In genomic region chr22:49305215-49305965, GRCh38 we compare ENCODE assay signal across 9 cellular contexts.
DNase-seq lines count a peak whose midpoint lies in the region; ATAC-seq and TF ChIP-seq lines count a peak whose summit lies in the region.
"Had no signal": no experiment of that assay in that cellular context is flagged by ENCODE, and none has a peak within 500 bp of the region (broad histone marks: within the 10 kb centered on the region; RNA-seq: fewer than 3 reads in every experiment).

No MANE protein-coding gene starts in this region.

- CTCF ChIA-PET in CD8-positive, alpha-beta T cell (lab: Charles Lee) = interaction anchor here (0.6 to 2.2 kb wide), 9 partner anchors 9 to 407 kb away, joined by 3 to 12 read pairs (median 3); no protein-coding TSS in a partner anchor

- H3K4me1 ChIP-seq in CD8-positive, alpha-beta T cell (ENCODE audit: insufficient read depth, low read length) = no peaks in the 10 kb centered on the region
- no peaks in the 10 kb centered on the region for H3K4me1 ChIP-seq in lower lobe of right lung

- H3K4me3 Mint-ChIP-seq in CD8-positive, alpha-beta T cell = no peak overlapping the region
- H3K4me3 Mint-ChIP-seq: IgD-negative memory B cell had no signal

- H3K27me3 ChIP-seq in CD8-positive, alpha-beta T cell (ENCODE audit: insufficient read depth, low read length) = no peaks in the 10 kb centered on the region
- H3K27me3 ChIP-seq in brain microvascular endothelial cell (replicated peaks) (no peaks in the 10 kb centered on the region), lower lobe of right lung (ENCODE audit: low read depth) (peaks cover 24% of the 10 kb centered on the region)

- H3K27ac ChIP-seq in CD8-positive, alpha-beta T cell (ENCODE audit: low read depth, low read length) = no peak overlapping the region
- H3K27ac ChIP-seq in brain microvascular endothelial cell (no peak overlapping the region), lower lobe of right lung (no peak overlapping the region)

- no peaks in the 10 kb centered on the region for H3K9me3 ChIP-seq in CD8-positive, alpha-beta T cell (ENCODE audit: low read length)
- no peaks in the 10 kb centered on the region for H3K9me3 ChIP-seq in lower lobe of right lung

- no peak overlapping the region for H3K27ac Mint-ChIP-seq in CD8-positive, alpha-beta T cell
- H3K27ac Mint-ChIP-seq: IgD-negative memory B cell had no signal

- H3K9me3 Mint-ChIP-seq in CD8-positive, alpha-beta T cell = no peaks in the 10 kb centered on the region
- H3K9me3 Mint-ChIP-seq: IgD-negative memory B cell had no signal

- no peaks in the 10 kb centered on the region for H3K4me1 Mint-ChIP-seq in CD8-positive, alpha-beta T cell (ENCODE audit: low read depth)
- H3K4me1 Mint-ChIP-seq: IgD-negative memory B cell had no signal

- POLR2A ChIA-PET in CD8-positive, alpha-beta T cell (lab: Charles Lee) = no interaction called here

- H3K27me3 Mint-ChIP-seq in CD8-positive, alpha-beta T cell (ENCODE audit: low read depth) = peaks cover 35% of the 10 kb centered on the region

- no peaks in the 10 kb centered on the region for H3K36me3 ChIP-seq in CD8-positive, alpha-beta T cell (ENCODE audit: insufficient read depth, low read length)
- H3K36me3 ChIP-seq in brain microvascular endothelial cell (replicated peaks) = no peaks in the 10 kb centered on the region
- H3K36me3 ChIP-seq in lower lobe of right lung = no peaks in the 10 kb centered on the region

- no peak for ATAC-seq in CD8-positive, alpha-beta T cell
- peak; percentile 77 to 81 for ATAC-seq in lower lobe of right lung
- ATAC-seq in HG02759 (IDR thresholded peaks at IDR 0.05; ENCODE audit: unreplicated experiment) = no peak
- ATAC-seq in GM19035 (IDR thresholded peaks at IDR 0.05; ENCODE audit: unreplicated experiment) = no peak

- intact Hi-C loops in CD8-positive, alpha-beta T cell (cut with DNase I, micrococcal nuclease) = loop anchor here (2.0 to 10.0 kb wide), 2 partner anchors 419 kb away; no protein-coding TSS in a partner anchor
- intact Hi-C loops in lower lobe of right lung (cut with DNase I) = no loop called here

- peak; percentile 87 for TF ChIP-seq CTCF in CD8-positive, alpha-beta T cell (IDR thresholded peaks at IDR 0.05)
- TF ChIP-seq CTCF in brain microvascular endothelial cell (IDR thresholded peaks at IDR 0.05; ENCODE audit: low read depth, low read length, missing control alignments) (peak; percentile 68), lower lobe of right lung (IDR thresholded peaks at IDR 0.05) (peak; percentile 97)

- in situ Hi-C loops in brain microvascular endothelial cell (cut with HindIII; ENCODE audit: low pct_ligation_motif_present, low sequenced_read_pairs) = no loop called here

- no peak overlapping the region for H3K4me3 ChIP-seq in CD8-positive, alpha-beta T cell (ENCODE audit: low read depth, low read length)
- no peak overlapping the region for H3K4me3 ChIP-seq in brain microvascular endothelial cell (ENCODE audit: low read depth, low read length)
- H3K4me3 ChIP-seq in lower lobe of right lung = no peak overlapping the region

- DNase-seq in CD8-positive, alpha-beta T cell = peak; percentile 27 to 78 (median 52)
- DNase-seq in HT1080 (ENCODE audit: low read depth) = peak; percentile 46
- DNase-seq in T-helper 9 cell = peak; percentile 49
- no peak for DNase-seq in brain microvascular endothelial cell
- peak; percentile 65 for DNase-seq in lower lobe of right lung
- DNase-seq in stimulated activated CD8-positive, alpha-beta memory T cell treated with anti-CD3 and anti-CD28 coated beads, Interleukin-12 subunit alpha, Interleukin-12 subunit beta, amount 100 ng/mL, for 24 hours (ENCODE audit: extremely low read depth) = peak; percentile 9

- H3K36me3 Mint-ChIP-seq in CD8-positive, alpha-beta T cell = no peaks in the 10 kb centered on the region
- H3K36me3 Mint-ChIP-seq: IgD-negative memory B cell had no signal

Comparison
In these comparisons a context has a peak if more than half of its experiments do, and no peak if none do; other contexts are left out.
1. ATAC-seq: peak in lower lobe of right lung (2 of 2); none in CD8-positive, alpha-beta T cell (single experiment), HG02759 (single experiment) and GM19035 (single experiment).
2. Peak in every context shown above with its lines, with median percentiles within 50 percentile points of each other: CTCF ChIP-seq.